Comparison of ENCODE assay signal across 22 cellular contexts in the genomic region with DNA sequence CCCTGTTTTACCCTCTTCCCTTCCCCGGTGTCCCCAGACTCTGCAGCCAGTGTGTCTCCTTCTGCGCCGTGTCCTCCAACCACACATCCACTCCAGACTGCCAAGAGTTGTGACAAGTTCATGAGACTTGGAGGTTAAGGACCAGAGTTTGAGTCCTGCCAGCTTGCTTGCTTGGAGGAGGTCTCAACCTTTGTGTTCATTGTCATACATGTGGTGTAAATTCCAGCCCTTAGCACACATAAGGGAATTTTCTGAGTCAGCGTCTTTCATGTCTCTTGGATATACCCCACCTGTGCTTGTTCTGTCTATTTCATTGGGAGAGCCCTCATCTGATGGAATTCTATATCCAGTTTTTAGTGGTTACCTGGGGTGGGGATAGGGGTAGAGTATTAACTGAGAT. TPM values are rescaled to one million over a fixed set of nuclear protein-coding genes. Genes with fewer than 3 reads are reported as not detected.
"Had no signal": no experiment of that assay in that cellular context is flagged by ENCODE, and none has a peak within 500 bp of the region (broad histone marks: within the 10 kb centered on the region; RNA-seq: fewer than 3 reads in every experiment).

No MANE protein-coding gene starts in this region.

- H3K4me1 Mint-ChIP-seq: natural killer cell had no signal

- H3K27ac Mint-ChIP-seq: activated B cell treated with CpG ODN at 0.5 μM for 24 hours; activated CD8-positive, alpha-beta T cell treated with anti-CD3 and anti-CD28 coated beads for 36 hours; activated naive CD4-positive, alpha-beta T cell treated with anti-CD3 and anti-CD28 coated beads, Interleukin-2, amount 50 U/mL, for 24 hours; memory B cell; natural killer cell; stimulated activated naive CD8-positive, alpha-beta T cell treated with anti-CD3 and anti-CD28 coated beads, Interleukin-15, Interleukin-2, amounts not matched to agents 100 ng/mL and 50 ng/mL, for 24 hours had no signal

- H3K27me3 Mint-ChIP-seq: activated naive CD4-positive, alpha-beta T cell treated with anti-CD3 and anti-CD28 coated beads, Interleukin-2, amount 50 U/mL, for 24 hours; stimulated activated naive CD8-positive, alpha-beta T cell treated with anti-CD3 and anti-CD28 coated beads, Interleukin-15, Interleukin-2, amounts not matched to agents 100 ng/mL and 50 ng/mL, for 24 hours had no signal

- FAIRE-seq: kidney, TTC549 had no signal

- H3K4me3 ChIP-seq: adrenal gland, prostate gland, upper lobe of left lung had no signal

- ATAC-seq: activated CD8-positive, alpha-beta T cell treated with anti-CD3 and anti-CD28 coated beads for 36 hours; activated T-cell treated with anti-CD3 and anti-CD28 coated beads, Interleukin-2, amount 50 U/mL, for 4 hours; natural killer cell; right cardiac atrium had no signal

- H3K4me3 Mint-ChIP-seq: activated B cell treated with CpG ODN at 0.5 μM for 24 hours; activated CD8-positive, alpha-beta T cell treated with anti-CD3 and anti-CD28 coated beads for 36 hours; activated naive CD4-positive, alpha-beta T cell treated with anti-CD3 and anti-CD28 coated beads, Interleukin-2, amount 50 U/mL, for 24 hours; activated T-cell treated with anti-CD3 and anti-CD28 coated beads, Interleukin-2, amount 50 U/mL, for 4 hours; memory B cell; natural killer cell; stimulated activated naive CD8-positive, alpha-beta T cell treated with anti-CD3 and anti-CD28 coated beads, Interleukin-15, Interleukin-2, amounts not matched to agents 100 ng/mL and 50 ng/mL, for 24 hours had no signal

- H3K36me3 ChIP-seq: adrenal gland, prostate gland, upper lobe of left lung had no signal

- DNase-seq: activated B cell treated with CpG ODN at 0.5 μM for 24 hours; activated CD4-positive, alpha-beta T cell treated with anti-CD3 and anti-CD28 coated beads for 48 hours; activated CD8-positive, alpha-beta T cell treated with anti-CD3 and anti-CD28 coated beads for 36 hours; activated effector memory CD4-positive, alpha-beta T cell treated with Interleukin-2 at 50 U/mL for 16 hours; activated T-cell treated with anti-CD3 and anti-CD28 coated beads, Interleukin-2, amount 50 U/mL, for 4 hours; adrenal gland; cerebellar nuclear complex; dermis blood vessel endothelial cell; hippocampal formation; kidney; left ventricle myocardium superior; natural killer cell; occipital lobe; right cardiac atrium; upper lobe of left lung had no signal

- H3K36me3 Mint-ChIP-seq: activated naive CD4-positive, alpha-beta T cell treated with anti-CD3 and anti-CD28 coated beads, Interleukin-2, amount 50 U/mL, for 24 hours; memory B cell; natural killer cell had no signal

- H3K4me1 ChIP-seq: prostate gland had no signal

- H3K9me3 Mint-ChIP-seq: activated B cell treated with CpG ODN at 0.5 μM for 24 hours; activated CD8-positive, alpha-beta T cell treated with anti-CD3 and anti-CD28 coated beads for 36 hours; activated naive CD4-positive, alpha-beta T cell treated with anti-CD3 and anti-CD28 coated beads, Interleukin-2, amount 50 U/mL, for 24 hours; activated T-cell treated with anti-CD3 and anti-CD28 coated beads, Interleukin-2, amount 50 U/mL, for 4 hours; memory B cell; natural killer cell; stimulated activated naive CD8-positive, alpha-beta T cell treated with anti-CD3 and anti-CD28 coated beads, Interleukin-15, Interleukin-2, amounts not matched to agents 100 ng/mL and 50 ng/mL, for 24 hours had no signal

- H3K27ac ChIP-seq: adrenal gland, epithelial cell of prostate, prostate gland, upper lobe of left lung had no signal

- H3K27me3 ChIP-seq: adrenal gland, upper lobe of left lung had no signal

- H3K9me3 ChIP-seq: adrenal gland, prostate gland, upper lobe of left lung had no signal

RNA-seq across cellular contexts. Expression of gene CORO2B, which starts 13.3 kb away (rescaled TPM):
- total RNA-seq: activated CD8-positive, alpha-beta T cell treated with anti-CD3 and anti-CD28 coated beads for 36 hours; T-helper 2 cell treated with Interferon-gamma antibody and Interleukin-4, amounts not matched to agents 100 ng/mL and 5 ng/mL, for 36 hours had no signal
